ENCODE assay signal across 10 cellular contexts in the genomic region with DNA sequence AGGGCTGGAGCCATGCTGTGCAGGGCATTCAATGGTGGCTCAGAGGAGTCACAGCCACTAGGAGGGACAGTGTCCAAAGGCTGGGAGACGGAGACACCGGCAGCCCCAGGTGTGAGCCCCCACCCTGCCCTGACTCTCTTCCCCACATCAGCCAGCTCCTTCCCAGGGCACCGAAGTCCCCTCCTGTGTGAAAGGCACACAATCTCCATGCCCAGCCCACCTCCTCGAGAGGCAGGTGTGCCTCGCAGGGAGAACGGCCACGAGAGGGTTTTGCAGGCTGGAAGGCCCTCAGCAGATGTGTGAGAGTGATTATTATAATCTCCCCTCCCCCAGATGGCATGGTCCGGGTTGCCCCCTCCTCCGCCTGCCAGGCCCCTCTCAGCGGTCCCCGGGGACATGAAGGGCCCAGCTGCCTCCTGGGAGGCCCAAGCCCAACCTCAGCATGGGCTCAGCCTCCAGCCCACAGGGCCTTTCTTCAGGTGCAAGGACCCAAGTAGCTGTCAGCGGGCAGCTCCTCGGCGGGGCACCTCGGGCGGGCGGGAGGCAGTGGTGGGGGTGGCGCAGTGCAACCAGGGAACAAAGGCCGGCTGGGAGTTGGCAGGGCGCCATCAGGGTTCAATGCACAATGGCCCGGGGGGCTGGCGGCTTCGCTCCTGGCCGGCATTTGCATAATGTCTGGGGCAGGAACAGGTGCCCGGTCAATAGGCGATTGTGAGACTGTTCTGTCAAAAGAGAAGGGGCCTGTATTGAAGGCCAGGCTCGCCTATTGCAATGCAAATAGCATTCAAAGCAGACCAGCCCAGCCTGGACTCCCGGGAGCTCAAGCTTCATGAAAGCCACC.
DNase-seq lines count a peak whose midpoint lies in the region; ATAC-seq and TF ChIP-seq lines count a peak whose summit lies in the region.
"Had no signal": no experiment of that assay in that cellular context is flagged by ENCODE, and none has a peak within 500 bp of the region (broad histone marks: within the 10 kb centered on the region; RNA-seq: fewer than 3 reads in every experiment).

No MANE protein-coding gene starts in this region.

- H2BK12ac ChIP-seq in neuronal stem cell (ENCODE audit: low read length), result no peak overlapping the region

- H3K4me1 ChIP-seq in neuronal stem cell (ENCODE audit: control insufficient read depth in 2 of 2, insufficient read depth in 1 of 2, low read depth in 1 of 2, low read length in 2 of 2), result peaks cover 33 to 38% of the 10 kb centered on the region in 2 donors

- H3K36me3 Mint-ChIP-seq in activated naive CD4-positive, alpha-beta T cell treated with anti-CD3 and anti-CD28 coated beads, Interleukin-2, amount 10 ng/mL, durations not matched to agents 7 days and 5 days, result no peaks in the 10 kb centered on the region
- H3K36me3 Mint-ChIP-seq: CD8-positive, alpha-beta T cell had no signal

- peaks cover 3% of the 10 kb centered on the region for H3K27me3 Mint-ChIP-seq in activated naive CD4-positive, alpha-beta T cell treated with anti-CD3 and anti-CD28 coated beads, Interleukin-2, amount 10 ng/mL, durations not matched to agents 7 days and 5 days

- peak overlapping the region; percentile 40 for H3K4me2 ChIP-seq in neuronal stem cell (ENCODE audit: insufficient read depth, low read length, poor library complexity, severe bottlenecking)

- H3K4me3 Mint-ChIP-seq in activated naive CD4-positive, alpha-beta T cell treated with anti-CD3 and anti-CD28 coated beads, Interleukin-2, amount 10 ng/mL, durations not matched to agents 7 days and 5 days, result no peak overlapping the region
- H3K4me3 Mint-ChIP-seq: CD8-positive, alpha-beta T cell had no signal

- H3K23ac ChIP-seq in neuronal stem cell (ENCODE audit: low read depth, low read length, poor library complexity), result no peak overlapping the region

- H3K27me3 ChIP-seq in dorsolateral prefrontal cortex (no peaks in the 10 kb centered on the region), neuronal stem cell (ENCODE audit: control insufficient read depth in 3 of 3, insufficient read depth in 3 of 3, low read depth in 1 of 3, low read length in 3 of 3) (peaks cover 0 to 15% (median 0%) of the 10 kb centered on the region in 3 experiments)

- no peak for ATAC-seq in GM21423 (IDR thresholded peaks at IDR 0.05; ENCODE audit: unreplicated experiment)
- ATAC-seq: CD8-positive, alpha-beta T cell had no signal

- H3K4ac ChIP-seq in neuronal stem cell (ENCODE audit: low read length), result no peak overlapping the region

- H4K8ac ChIP-seq in neuronal stem cell (ENCODE audit: low read depth, low read length), result no peak overlapping the region

- H2BK120ac ChIP-seq in neuronal stem cell (ENCODE audit: low read depth, low read length), result peak overlapping the region; percentile 38

- no peaks in the 10 kb centered on the region for H3K4me1 Mint-ChIP-seq in activated naive CD4-positive, alpha-beta T cell treated with anti-CD3 and anti-CD28 coated beads, Interleukin-2, amount 10 ng/mL, durations not matched to agents 7 days and 5 days

- peak overlapping the region; percentile 89 for H3K18ac ChIP-seq in neuronal stem cell (ENCODE audit: low read length)

- peak overlapping the region; percentile 20 for H2BK5ac ChIP-seq in neuronal stem cell (ENCODE audit: low read length)

- DNase-seq in GM12865 (ENCODE audit: low read depth) (peak; percentile 5), NCI-H345 treated with DMSO at 0.1 percent for 48 hours (lab: John Stamatoyannopoulos, UW; ENCODE audit: unreplicated experiment) (peak; percentile 81), dorsolateral prefrontal cortex (peak; percentile 54 to 98 (median 94)), neuronal stem cell (ENCODE audit: low spot score) (peak; percentile 73), SKM-1 treated with dmso at 0.1 percent for 144 hours (lab: John Stamatoyannopoulos, UW; ENCODE audit: unreplicated experiment) (no peak), NK-92 (lab: John Stamatoyannopoulos, UW; ENCODE audit: unreplicated experiment) (no peak)
- no peak for DNase-seq in activated naive CD4-positive, alpha-beta T cell treated with anti-CD3 and anti-CD28 coated beads, Interleukin-2, amount 10 ng/mL, durations not matched to agents 7 days and 5 days
- DNase-seq: CD8-positive, alpha-beta T cell had no signal

- H3K9ac ChIP-seq in neuronal stem cell (ENCODE audit: low read depth, low read length, poor library complexity), result peak overlapping the region; percentile 17

- H2AFZ ChIP-seq in neuronal stem cell (ENCODE audit: low read length), result peak overlapping the region; percentile 24

- no peaks in the 10 kb centered on the region for H3K9me3 Mint-ChIP-seq in activated naive CD4-positive, alpha-beta T cell treated with anti-CD3 and anti-CD28 coated beads, Interleukin-2, amount 10 ng/mL, durations not matched to agents 7 days and 5 days
- H3K9me3 Mint-ChIP-seq: CD8-positive, alpha-beta T cell had no signal

- no peak overlapping the region for H3K27ac Mint-ChIP-seq in activated naive CD4-positive, alpha-beta T cell treated with anti-CD3 and anti-CD28 coated beads, Interleukin-2, amount 10 ng/mL, durations not matched to agents 7 days and 5 days
- H3K27ac Mint-ChIP-seq: CD8-positive, alpha-beta T cell had no signal

- peak overlapping the region; percentile 72 for H2BK15ac ChIP-seq in neuronal stem cell (ENCODE audit: low read length)

- intact Hi-C loops in dorsolateral prefrontal cortex (cut with DNase I), result loop anchor here (1.0 to 10.0 kb wide), 10 partner anchors 51 to 866 kb away; a partner anchor contains a TSS

- CTCF ChIA-PET in activated naive CD4-positive, alpha-beta T cell treated with anti-CD3 and anti-CD28 coated beads, Interleukin-2, amount 10 ng/mL, durations not matched to agents 7 days and 5 days (lab: Charles Lee), result no interaction called here

- H4K91ac ChIP-seq in neuronal stem cell (ENCODE audit: low read depth, low read length, poor library complexity), result no peak overlapping the region

- no peaks in the 10 kb centered on the region for H3K79me1 ChIP-seq in neuronal stem cell (ENCODE audit: low read depth, low read length)

- WGBS in neuronal stem cell (ENCODE audit: extremely low coverage in 2 of 2, insufficient read length in 2 of 2, insufficient replicate concordance in 1 of 2), 2 donors, result no CpG with 5 or more reads among the region's 28 CpGs

- peak overlapping the region; percentile 79 for H2AK5ac ChIP-seq in neuronal stem cell (ENCODE audit: low read depth, low read length)

- H3K27ac ChIP-seq in dorsolateral prefrontal cortex, result peak overlapping the region in 51 of 59 donors; percentile 1 to 89 (median 70)
- H3K27ac ChIP-seq in neuronal stem cell (replicated peaks; ENCODE audit: low read length), result no peak overlapping the region
- H3K27ac ChIP-seq: RWPE1 had no signal

- H3K14ac ChIP-seq in neuronal stem cell (ENCODE audit: low read length), result no peak overlapping the region

- no peak for TF ChIP-seq CTCF in GM12865 (IDR thresholded peaks at IDR 0.05; ENCODE audit: insufficient read depth, low read depth, low read length, missing control alignments)
- peak in 23 of 56 donors; percentile 5 to 59 (median 23) for TF ChIP-seq CTCF in dorsolateral prefrontal cortex (IDR thresholded peaks at IDR 0.05 in 54 of 56, conservative IDR thresholded peaks at IDR 0.05 in 2 of 56; ENCODE audit: low read depth in 1 of 56, partially characterized antibody in 56 of 56)

- no peak overlapping the region for H3K4me3 ChIP-seq in GM12865 (ENCODE audit: low read depth, low read length)
- H3K4me3 ChIP-seq in dorsolateral prefrontal cortex, result no peak overlapping the region
- H3K4me3 ChIP-seq in neuronal stem cell (ENCODE audit: low read length in 2 of 2), result no peak overlapping the region

- no peaks in the 10 kb centered on the region for H3K36me3 ChIP-seq in neuronal stem cell (replicated peaks in 1 of 2; ENCODE audit: control insufficient read depth in 2 of 2, insufficient read depth in 2 of 2, low read length in 2 of 2)

- no peaks in the 10 kb centered on the region for H3K9me3 ChIP-seq in neuronal stem cell (replicated peaks in 1 of 2; ENCODE audit: control insufficient read depth in 2 of 2, insufficient read depth in 1 of 2, low read depth in 1 of 2, low read length in 2 of 2)

Comparison
In these comparisons a context has a peak if more than half of its experiments do, and no peak if none do; other contexts are left out.
1. DNase-seq: peak in GM12865 (single experiment), NCI-H345 treated with DMSO at 0.1 percent for 48 hours (single experiment), dorsolateral prefrontal cortex (10 of 10) and neuronal stem cell (single experiment); none in SKM-1 treated with dmso at 0.1 percent for 144 hours (single experiment), activated naive CD4-positive, alpha-beta T cell treated with anti-CD3 and anti-CD28 coated beads, Interleukin-2, amount 10 ng/mL, durations not matched to agents 7 days and 5 days (single experiment) and NK-92 (single experiment).